In genomic region chr9:127139071-127139731, GRCh38 we compare ENCODE assay signal across 12 cellular contexts. TPM values are rescaled to one million over a fixed set of nuclear protein-coding genes. Genes with fewer than 3 reads are reported as not detected.
"Had no signal": no experiment of that assay in that cellular context is flagged by ENCODE, and none has a peak within 500 bp of the region (broad histone marks: within the 10 kb centered on the region; RNA-seq: fewer than 3 reads in every experiment).

No MANE protein-coding gene starts in this region.

- H3K27me3 ChIP-seq: body of pancreas, heart right ventricle had no signal

- H2AFZ ChIP-seq: parathyroid adenoma had no signal

- H3K4me3 ChIP-seq: body of pancreas, heart right ventricle, left ventricle myocardium inferior, smooth muscle cell had no signal

- H3K9ac ChIP-seq: parathyroid adenoma had no signal

- H3K9me3 ChIP-seq: body of pancreas, heart right ventricle, left ventricle myocardium inferior had no signal

- H3K79me2 ChIP-seq: parathyroid adenoma had no signal

- DNase-seq: activated CD4-positive, alpha-beta memory T cell treated with anti-CD3 and anti-CD28 coated beads for 36 hours; activated naive CD4-positive, alpha-beta T cell treated with anti-CD3 and anti-CD28 coated beads, Interleukin-2, amount 50 U/mL, for 16 hours; body of pancreas; foreskin keratinocyte; heart right ventricle; left ventricle myocardium inferior; retina; T1000 had no signal

- H3K36me3 ChIP-seq: heart right ventricle, left ventricle myocardium inferior had no signal

- H3K27ac ChIP-seq: body of pancreas, foreskin keratinocyte, heart right ventricle, left ventricle myocardium inferior, parathyroid adenoma had no signal

- ATAC-seq: activated T-helper 17 cell treated with anti-CD3 and anti-CD28 coated beads, Interleukin-2, amount 50 U/mL, for 72 hours; body of pancreas; foreskin keratinocyte; heart right ventricle; stimulated activated memory B cell treated with anti-CD40 and anti-IgM and Interleukin-4, amounts not matched to agents 10 μg/mL and 1 μg/mL and 100 μg/mL, for 72 hours had no signal

- H3K4me2 ChIP-seq: smooth muscle cell had no signal

- H3K4me1 ChIP-seq: body of pancreas, foreskin keratinocyte, parathyroid adenoma had no signal

RNA-seq across cellular contexts. Expression of gene ANGPTL2, which starts 16.8 kb away (rescaled TPM):
- total RNA-seq: activated CD4-positive, alpha-beta memory T cell treated with anti-CD3 and anti-CD28 coated beads for 36 hours; activated T-helper 17 cell treated with anti-CD3 and anti-CD28 coated beads, Interleukin-2, amount 50 U/mL, for 72 hours had no signal
